1 cellular context compared by ENCODE assay signal in genomic region chr7:16644624-16644986, GRCh38.
TF ChIP-seq lines count a peak whose summit lies in the region.

No MANE protein-coding gene starts in this region.

TF ChIP-seq in K562, 482 proteins besides CTCF, POLR2A, EP300 and RAD21 (continued from another document and continues in another):
- no peak for TF ChIP-seq SIX5 (IDR thresholded peaks at IDR 0.05; ENCODE audit: borderline replicate concordance in 1 of 2, insufficient read depth in 1 of 2, low read depth in 1 of 2, low read length in 2 of 2)
- peak; percentile 84 for TF ChIP-seq CXXC5 (CRISPR knock-in tag; IDR thresholded peaks at IDR 0.05)
- TF ChIP-seq ELF1 (tag; IDR thresholded peaks at IDR 0.05) = peak; percentile 87
- TF ChIP-seq ZC3H4 (CRISPR knock-in tag; IDR thresholded peaks at IDR 0.05; ENCODE audit: borderline replicate concordance) = peak; percentile 29; the same call in 1 of the 2 replicates
- TF ChIP-seq FOXO4 (CRISPR knock-in tag; IDR thresholded peaks at IDR 0.05) = no peak
- TF ChIP-seq ZNF3 (CRISPR knock-in tag; IDR thresholded peaks at IDR 0.05) = no peak
- TF ChIP-seq GTF2B (IDR thresholded peaks at IDR 0.05; ENCODE audit: extremely low read depth, insufficient read length) = no peak
- no peak for TF ChIP-seq CREBBP (IDR thresholded peaks at IDR 0.05; ENCODE audit: low read depth, low read length)
- peak; percentile 71; the same call in 1 of the 2 replicates for TF ChIP-seq BHLHE40 (IDR thresholded peaks at IDR 0.05; ENCODE audit: low read length)
- peak; percentile 48; the same call in 1 of the 2 replicates for TF ChIP-seq GMEB1 (CRISPR knock-in tag; IDR thresholded peaks at IDR 0.05)
- peak; percentile 81 for TF ChIP-seq TRIM28 (IDR thresholded peaks at IDR 0.05)
- no peak for TF ChIP-seq ZNF655 (CRISPR knock-in tag; IDR thresholded peaks at IDR 0.05)
- TF ChIP-seq, protein P1, sequence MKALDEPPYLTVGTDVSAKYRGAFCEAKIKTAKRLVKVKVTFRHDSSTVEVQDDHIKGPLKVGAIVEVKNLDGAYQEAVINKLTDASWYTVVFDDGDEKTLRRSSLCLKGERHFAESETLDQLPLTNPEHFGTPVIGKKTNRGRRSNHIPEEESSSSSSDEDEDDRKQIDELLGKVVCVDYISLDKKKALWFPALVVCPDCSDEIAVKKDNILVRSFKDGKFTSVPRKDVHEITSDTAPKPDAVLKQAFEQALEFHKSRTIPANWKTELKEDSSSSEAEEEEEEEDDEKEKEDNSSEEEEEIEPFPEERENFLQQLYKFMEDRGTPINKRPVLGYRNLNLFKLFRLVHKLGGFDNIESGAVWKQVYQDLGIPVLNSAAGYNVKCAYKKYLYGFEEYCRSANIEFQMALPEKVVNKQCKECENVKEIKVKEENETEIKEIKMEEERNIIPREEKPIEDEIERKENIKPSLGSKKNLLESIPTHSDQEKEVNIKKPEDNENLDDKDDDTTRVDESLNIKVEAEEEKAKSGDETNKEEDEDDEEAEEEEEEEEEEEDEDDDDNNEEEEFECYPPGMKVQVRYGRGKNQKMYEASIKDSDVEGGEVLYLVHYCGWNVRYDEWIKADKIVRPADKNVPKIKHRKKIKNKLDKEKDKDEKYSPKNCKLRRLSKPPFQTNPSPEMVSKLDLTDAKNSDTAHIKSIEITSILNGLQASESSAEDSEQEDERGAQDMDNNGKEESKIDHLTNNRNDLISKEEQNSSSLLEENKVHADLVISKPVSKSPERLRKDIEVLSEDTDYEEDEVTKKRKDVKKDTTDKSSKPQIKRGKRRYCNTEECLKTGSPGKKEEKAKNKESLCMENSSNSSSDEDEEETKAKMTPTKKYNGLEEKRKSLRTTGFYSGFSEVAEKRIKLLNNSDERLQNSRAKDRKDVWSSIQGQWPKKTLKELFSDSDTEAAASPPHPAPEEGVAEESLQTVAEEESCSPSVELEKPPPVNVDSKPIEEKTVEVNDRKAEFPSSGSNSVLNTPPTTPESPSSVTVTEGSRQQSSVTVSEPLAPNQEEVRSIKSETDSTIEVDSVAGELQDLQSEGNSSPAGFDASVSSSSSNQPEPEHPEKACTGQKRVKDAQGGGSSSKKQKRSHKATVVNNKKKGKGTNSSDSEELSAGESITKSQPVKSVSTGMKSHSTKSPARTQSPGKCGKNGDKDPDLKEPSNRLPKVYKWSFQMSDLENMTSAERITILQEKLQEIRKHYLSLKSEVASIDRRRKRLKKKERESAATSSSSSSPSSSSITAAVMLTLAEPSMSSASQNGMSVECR (CRISPR knock-in tag; IDR thresholded peaks at IDR 0.05) = peak; percentile 69
- TF ChIP-seq, protein P2, sequence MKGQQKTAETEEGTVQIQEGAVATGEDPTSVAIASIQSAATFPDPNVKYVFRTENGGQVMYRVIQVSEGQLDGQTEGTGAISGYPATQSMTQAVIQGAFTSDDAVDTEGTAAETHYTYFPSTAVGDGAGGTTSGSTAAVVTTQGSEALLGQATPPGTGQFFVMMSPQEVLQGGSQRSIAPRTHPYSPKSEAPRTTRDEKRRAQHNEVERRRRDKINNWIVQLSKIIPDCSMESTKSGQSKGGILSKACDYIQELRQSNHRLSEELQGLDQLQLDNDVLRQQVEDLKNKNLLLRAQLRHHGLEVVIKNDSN (CRISPR knock-in tag; IDR thresholded peaks at IDR 0.05) = no peak
- TF ChIP-seq POLR2B (IDR thresholded peaks at IDR 0.05; ENCODE audit: low read depth, partially characterized antibody) = no peak
- TF ChIP-seq, protein P3, sequence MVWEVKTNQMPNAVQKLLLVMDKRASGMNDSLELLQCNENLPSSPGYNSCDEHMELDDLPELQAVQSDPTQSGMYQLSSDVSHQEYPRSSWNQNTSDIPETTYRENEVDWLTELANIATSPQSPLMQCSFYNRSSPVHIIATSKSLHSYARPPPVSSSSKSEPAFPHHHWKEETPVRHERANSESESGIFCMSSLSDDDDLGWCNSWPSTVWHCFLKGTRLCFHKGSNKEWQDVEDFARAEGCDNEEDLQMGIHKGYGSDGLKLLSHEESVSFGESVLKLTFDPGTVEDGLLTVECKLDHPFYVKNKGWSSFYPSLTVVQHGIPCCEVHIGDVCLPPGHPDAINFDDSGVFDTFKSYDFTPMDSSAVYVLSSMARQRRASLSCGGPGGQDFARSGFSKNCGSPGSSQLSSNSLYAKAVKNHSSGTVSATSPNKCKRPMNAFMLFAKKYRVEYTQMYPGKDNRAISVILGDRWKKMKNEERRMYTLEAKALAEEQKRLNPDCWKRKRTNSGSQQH (CRISPR knock-in tag; IDR thresholded peaks at IDR 0.05) = no peak
- TF ChIP-seq, protein P4, sequence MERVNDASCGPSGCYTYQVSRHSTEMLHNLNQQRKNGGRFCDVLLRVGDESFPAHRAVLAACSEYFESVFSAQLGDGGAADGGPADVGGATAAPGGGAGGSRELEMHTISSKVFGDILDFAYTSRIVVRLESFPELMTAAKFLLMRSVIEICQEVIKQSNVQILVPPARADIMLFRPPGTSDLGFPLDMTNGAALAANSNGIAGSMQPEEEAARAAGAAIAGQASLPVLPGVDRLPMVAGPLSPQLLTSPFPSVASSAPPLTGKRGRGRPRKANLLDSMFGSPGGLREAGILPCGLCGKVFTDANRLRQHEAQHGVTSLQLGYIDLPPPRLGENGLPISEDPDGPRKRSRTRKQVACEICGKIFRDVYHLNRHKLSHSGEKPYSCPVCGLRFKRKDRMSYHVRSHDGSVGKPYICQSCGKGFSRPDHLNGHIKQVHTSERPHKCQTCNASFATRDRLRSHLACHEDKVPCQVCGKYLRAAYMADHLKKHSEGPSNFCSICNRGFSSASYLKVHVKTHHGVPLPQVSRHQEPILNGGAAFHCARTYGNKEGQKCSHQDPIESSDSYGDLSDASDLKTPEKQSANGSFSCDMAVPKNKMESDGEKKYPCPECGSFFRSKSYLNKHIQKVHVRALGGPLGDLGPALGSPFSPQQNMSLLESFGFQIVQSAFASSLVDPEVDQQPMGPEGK (CRISPR knock-in tag; IDR thresholded peaks at IDR 0.05; ENCODE audit: borderline replicate concordance) = no peak
- TF ChIP-seq HCFC1 (IDR thresholded peaks at IDR 0.05; ENCODE audit: low read depth, low read length) = peak; percentile 36; the same call in 1 of the 2 replicates
- TF ChIP-seq POLR2G (IDR thresholded peaks at IDR 0.05; ENCODE audit: low read depth, low read length) = peak; percentile 61; the same call in 1 of the 2 replicates
- no peak for TF ChIP-seq DACH1 (IDR thresholded peaks at IDR 0.05; ENCODE audit: partially characterized antibody)
- TF ChIP-seq ETS2 (tag; IDR thresholded peaks at IDR 0.05; ENCODE audit: borderline replicate concordance, poor library complexity, severe bottlenecking) = no peak
- TF ChIP-seq KHSRP (IDR thresholded peaks at IDR 0.05) = no peak
- peak; percentile 100 for TF ChIP-seq ZNF184 (CRISPR knock-in tag; IDR thresholded peaks at IDR 0.05)
- no peak for TF ChIP-seq SRSF7 (optimal IDR thresholded peaks at IDR 0.05; ENCODE audit: low read depth, low read length)
- TF ChIP-seq ZNF146 (CRISPR knock-in tag; IDR thresholded peaks at IDR 0.05; ENCODE audit: unreplicated experiment) = no peak
- no peak for TF ChIP-seq ZNF311 (CRISPR knock-in tag; IDR thresholded peaks at IDR 0.05)
- TF ChIP-seq ZNF668 (CRISPR knock-in tag; IDR thresholded peaks at IDR 0.05) = no peak
- TF ChIP-seq ZC3H8 (IDR thresholded peaks at IDR 0.05) = no peak
- TF ChIP-seq OTX1 (CRISPR knock-in tag; IDR thresholded peaks at IDR 0.05) = no peak
- TF ChIP-seq, protein P5, sequence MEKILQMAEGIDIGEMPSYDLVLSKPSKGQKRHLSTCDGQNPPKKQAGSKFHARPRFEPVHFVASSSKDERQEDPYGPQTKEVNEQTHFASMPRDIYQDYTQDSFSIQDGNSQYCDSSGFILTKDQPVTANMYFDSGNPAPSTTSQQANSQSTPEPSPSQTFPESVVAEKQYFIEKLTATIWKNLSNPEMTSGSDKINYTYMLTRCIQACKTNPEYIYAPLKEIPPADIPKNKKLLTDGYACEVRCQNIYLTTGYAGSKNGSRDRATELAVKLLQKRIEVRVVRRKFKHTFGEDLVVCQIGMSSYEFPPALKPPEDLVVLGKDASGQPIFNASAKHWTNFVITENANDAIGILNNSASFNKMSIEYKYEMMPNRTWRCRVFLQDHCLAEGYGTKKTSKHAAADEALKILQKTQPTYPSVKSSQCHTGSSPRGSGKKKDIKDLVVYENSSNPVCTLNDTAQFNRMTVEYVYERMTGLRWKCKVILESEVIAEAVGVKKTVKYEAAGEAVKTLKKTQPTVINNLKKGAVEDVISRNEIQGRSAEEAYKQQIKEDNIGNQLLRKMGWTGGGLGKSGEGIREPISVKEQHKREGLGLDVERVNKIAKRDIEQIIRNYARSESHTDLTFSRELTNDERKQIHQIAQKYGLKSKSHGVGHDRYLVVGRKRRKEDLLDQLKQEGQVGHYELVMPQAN (IDR thresholded peaks at IDR 0.05; ENCODE audit: borderline replicate concordance) = peak; percentile 81
- no peak for TF ChIP-seq ID3 (CRISPR knock-in tag; IDR thresholded peaks at IDR 0.05)
- TF ChIP-seq ID3 (tag; IDR thresholded peaks at IDR 0.05) = no peak
- TF ChIP-seq IRF2 (CRISPR knock-in tag; IDR thresholded peaks at IDR 0.05) = no peak
- peak; percentile 42; the same call in 1 of the 2 replicates for TF ChIP-seq MTA3 (IDR thresholded peaks at IDR 0.05; ENCODE audit: borderline replicate concordance)
- TF ChIP-seq SRF (CRISPR knock-in tag; IDR thresholded peaks at IDR 0.05) = no peak
- TF ChIP-seq, protein P6, sequence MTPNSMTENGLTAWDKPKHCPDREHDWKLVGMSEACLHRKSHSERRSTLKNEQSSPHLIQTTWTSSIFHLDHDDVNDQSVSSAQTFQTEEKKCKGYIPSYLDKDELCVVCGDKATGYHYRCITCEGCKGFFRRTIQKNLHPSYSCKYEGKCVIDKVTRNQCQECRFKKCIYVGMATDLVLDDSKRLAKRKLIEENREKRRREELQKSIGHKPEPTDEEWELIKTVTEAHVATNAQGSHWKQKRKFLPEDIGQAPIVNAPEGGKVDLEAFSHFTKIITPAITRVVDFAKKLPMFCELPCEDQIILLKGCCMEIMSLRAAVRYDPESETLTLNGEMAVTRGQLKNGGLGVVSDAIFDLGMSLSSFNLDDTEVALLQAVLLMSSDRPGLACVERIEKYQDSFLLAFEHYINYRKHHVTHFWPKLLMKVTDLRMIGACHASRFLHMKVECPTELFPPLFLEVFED (CRISPR knock-in tag; conservative IDR thresholded peaks at IDR 0.05) = no peak
- no peak for TF ChIP-seq TOE1 (IDR thresholded peaks at IDR 0.05; ENCODE audit: borderline replicate concordance)
- TF ChIP-seq TOE1 (CRISPR knock-in tag; IDR thresholded peaks at IDR 0.05; ENCODE audit: borderline replicate concordance, low read depth) = no peak
- TF ChIP-seq ZNF764 (CRISPR knock-in tag; IDR thresholded peaks at IDR 0.05; ENCODE audit: low read depth) = no peak
- no peak for TF ChIP-seq FOXJ3 (CRISPR knock-in tag; IDR thresholded peaks at IDR 0.05)
- 0 out of 2 replicates have a peak, but pooled peaks have one; percentile 56 for TF ChIP-seq MBD2 (IDR thresholded peaks at IDR 0.05; ENCODE audit: borderline replicate concordance, low read depth)
- TF ChIP-seq ADNP (tag; IDR thresholded peaks at IDR 0.05) = no peak
- TF ChIP-seq, protein P7, sequence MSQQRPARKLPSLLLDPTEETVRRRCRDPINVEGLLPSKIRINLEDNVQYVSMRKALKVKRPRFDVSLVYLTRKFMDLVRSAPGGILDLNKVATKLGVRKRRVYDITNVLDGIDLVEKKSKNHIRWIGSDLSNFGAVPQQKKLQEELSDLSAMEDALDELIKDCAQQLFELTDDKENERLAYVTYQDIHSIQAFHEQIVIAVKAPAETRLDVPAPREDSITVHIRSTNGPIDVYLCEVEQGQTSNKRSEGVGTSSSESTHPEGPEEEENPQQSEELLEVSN (IDR thresholded peaks at IDR 0.05; ENCODE audit: borderline replicate concordance in 1 of 2, extremely low read depth in 1 of 2, insufficient read depth in 1 of 2, insufficient read length in 1 of 2, low read depth in 1 of 2, low read length in 1 of 2, poor library complexity in 1 of 2, severe bottlenecking in 1 of 2) = peak; percentile 47 to 67
